Comparison of ENCODE assay signal across 24 cellular contexts in the genomic region with DNA sequence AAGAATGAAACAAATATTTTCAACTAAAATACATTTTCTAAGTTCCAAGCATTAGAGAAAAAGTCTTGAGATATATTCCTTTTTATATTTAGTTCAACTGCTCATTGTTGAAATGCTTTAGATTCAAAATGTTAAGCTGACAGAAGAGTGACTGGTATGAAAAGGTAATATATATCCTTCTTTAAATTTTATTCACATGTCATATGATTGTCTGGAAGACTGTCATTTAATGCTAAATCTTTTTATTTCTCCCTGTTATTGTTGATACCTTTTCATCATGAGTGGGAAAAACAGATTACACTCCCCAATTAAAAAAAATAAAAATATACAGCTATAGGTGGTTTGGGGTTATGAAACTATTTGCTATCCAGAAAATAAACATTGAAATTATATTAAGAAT.
"Had no signal": no experiment of that assay in that cellular context is flagged by ENCODE, and none has a peak within 500 bp of the region (broad histone marks: within the 10 kb centered on the region; RNA-seq: fewer than 3 reads in every experiment).

No MANE protein-coding gene starts in this region.

- H3K27ac Mint-ChIP-seq: dendritic cell treated with granulocyte-macrophage colony-stimulating factor and Interleukin-4, amounts not matched to agents 40 ng/mL and 50 ng/mL, for 4 days; effector memory CD8-positive, alpha-beta T cell had no signal

- H3K4me3 Mint-ChIP-seq: dendritic cell treated with granulocyte-macrophage colony-stimulating factor and Interleukin-4, amounts not matched to agents 40 ng/mL and 50 ng/mL, for 4 days; effector memory CD8-positive, alpha-beta T cell; endodermal cell had no signal

- H3K9me3 ChIP-seq: colonic mucosa, esophagus muscularis mucosa, esophagus squamous epithelium, gastrocnemius medialis, gastroesophageal sphincter, heart left ventricle, heart right ventricle had no signal

- DNase-seq: colonic mucosa; cortex of kidney; dermis blood vessel endothelial cell; dorsolateral prefrontal cortex; effector CD4-positive, alpha-beta T cell; effector CD8-positive, alpha-beta T cell; effector memory CD4-positive, alpha-beta T cell; effector memory CD8-positive, alpha-beta T cell; endodermal cell; erythroblast; esophagus squamous epithelium; foreskin fibroblast; foreskin keratinocyte; foreskin melanocyte; gastrocnemius medialis; glutamatergic neuron; head of caudate nucleus; heart left ventricle; heart right ventricle had no signal

- H3K27me3 ChIP-seq: colonic mucosa, dorsolateral prefrontal cortex, esophagus muscularis mucosa, esophagus squamous epithelium, foreskin keratinocyte, gastrocnemius medialis, gastroesophageal sphincter, heart left ventricle, heart right ventricle had no signal

- H3K36me3 ChIP-seq: colonic mucosa, esophagus muscularis mucosa, esophagus squamous epithelium, gastrocnemius medialis, gastroesophageal sphincter, heart left ventricle, heart right ventricle had no signal

- H3K27ac ChIP-seq: colonic mucosa, coronary artery, dorsolateral prefrontal cortex, epithelial cell of prostate, esophagus muscularis mucosa, esophagus squamous epithelium, foreskin keratinocyte, gastrocnemius medialis, gastroesophageal sphincter, heart left ventricle, heart right ventricle had no signal

- H3K27me3 Mint-ChIP-seq: dendritic cell treated with granulocyte-macrophage colony-stimulating factor and Interleukin-4, amounts not matched to agents 40 ng/mL and 50 ng/mL, for 4 days; effector memory CD8-positive, alpha-beta T cell had no signal

- H3K4me3 ChIP-seq: colonic mucosa, coronary artery, dorsolateral prefrontal cortex, esophagus muscularis mucosa, esophagus squamous epithelium, gastrocnemius medialis, gastroesophageal sphincter, heart left ventricle, heart right ventricle had no signal
